In the genomic region with DNA sequence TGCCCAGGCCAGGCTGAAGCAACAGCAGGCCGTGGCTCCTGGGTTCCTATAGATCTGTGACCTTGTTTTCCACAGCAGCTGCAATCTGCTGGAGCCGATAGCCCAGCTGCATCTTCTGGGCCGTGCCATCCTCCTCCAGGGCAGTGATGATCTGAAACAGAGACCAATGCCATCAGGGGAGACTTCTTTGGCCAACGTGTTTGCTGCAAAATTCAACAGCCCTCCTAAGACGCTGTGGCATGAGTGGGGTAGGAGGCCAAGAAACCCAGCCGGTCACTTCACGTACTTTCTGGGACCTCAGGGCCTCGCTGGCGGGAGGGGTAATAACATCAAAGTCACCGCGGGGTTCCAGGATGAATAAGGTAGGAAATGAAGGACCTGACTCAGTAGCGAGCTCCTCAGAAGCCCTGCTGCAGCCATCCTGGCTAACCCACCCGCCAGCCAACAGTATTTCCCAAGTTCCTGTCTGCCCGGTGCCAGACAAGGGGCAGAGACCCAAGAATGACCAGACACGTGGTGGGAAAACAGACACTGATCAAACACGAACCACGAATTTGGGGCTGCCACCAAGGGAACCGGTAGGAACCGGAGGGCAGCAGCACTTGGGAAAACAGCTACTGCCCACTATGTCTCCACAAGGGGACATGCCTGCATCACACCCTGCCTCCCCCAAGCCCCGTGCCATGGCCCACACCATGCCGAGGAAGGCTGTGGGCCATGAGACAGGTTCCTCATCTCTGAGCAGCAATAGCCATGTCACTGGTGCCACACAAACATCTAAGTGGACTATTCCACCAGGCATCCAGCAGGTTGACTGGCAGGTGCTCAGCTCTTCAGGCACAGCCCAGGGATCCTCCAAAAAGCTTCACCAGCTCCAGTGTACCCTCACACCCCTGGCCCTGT, we compare ENCODE assay signal across 15 cellular contexts. TPM values are rescaled to one million over a fixed set of nuclear protein-coding genes. Genes with fewer than 3 reads are reported as not detected.
DNase-seq lines count a peak whose midpoint lies in the region; ATAC-seq, FAIRE-seq and TF ChIP-seq lines count a peak whose summit lies in the region.
"Had no signal": no experiment of that assay in that cellular context is flagged by ENCODE, and none has a peak within 500 bp of the region (broad histone marks: within the 10 kb centered on the region; RNA-seq: fewer than 3 reads in every experiment).

No MANE protein-coding gene starts in this region.

- 85 to 87% methylated on average over 21 of the region's 21 CpGs for WGBS in sigmoid colon, 2 donors

- intact Hi-C loops in kidney (cut with DNase I), result loop anchor here (5.0 kb wide), 1 partner anchor 33 kb away; no protein-coding TSS in a partner anchor
- intact Hi-C loops in sigmoid colon (cut with DNase I), result loop anchor here (5.0 kb wide), 1 partner anchor 153 kb away; a partner anchor contains a TSS

- no peak overlapping the region for H3K9ac ChIP-seq in kidney (ENCODE audit: low read length in 2 of 2)

- POLR2A ChIA-PET in RWPE1 (lab: Yijun Ruan, JAX; ENCODE audit: low non-redundant PET), result no interaction called here

- TF ChIP-seq EP300 in sigmoid colon (IDR thresholded peaks at IDR 0.05), result no peak

- H3K27ac ChIP-seq in RWPE1, result peak overlapping the region; percentile 99
- H3K27ac ChIP-seq in kidney (ENCODE audit: low read depth in 2 of 2, low read length in 2 of 2), result no peak overlapping the region
- peak overlapping the region; percentile 88 to 96 (median 89) for H3K27ac ChIP-seq in sigmoid colon
- H3K27ac ChIP-seq: thyroid gland had no signal

- CTCF ChIA-PET in RWPE1 (lab: Yijun Ruan, JAX), result interaction anchor here (0.6 kb wide), 1 partner anchor 125 kb away, joined by 3 read pairs; no protein-coding TSS in a partner anchor

- H3K36me3 ChIP-seq in kidney (ENCODE audit: control insufficient read depth in 1 of 2, insufficient read depth in 2 of 2, low read length in 2 of 2), result peaks cover 33 to 34% of the 10 kb centered on the region in 2 donors
- H3K36me3 ChIP-seq in sigmoid colon, result peaks cover 8 to 65% (median 41%) of the 10 kb centered on the region in 4 donors

- H3K4me1 ChIP-seq in kidney (ENCODE audit: control insufficient read depth in 1 of 2, insufficient read depth in 1 of 2, low read depth in 1 of 2, low read length in 2 of 2) (peaks cover 0 to 3% of the 10 kb centered on the region in 2 donors), sigmoid colon (peaks cover 0 to 28% (median 23%) of the 10 kb centered on the region in 4 donors)

- DNase-seq in GM13976 (ENCODE audit: low spot score) (peak; percentile 12), RWPE1 (ENCODE audit: low spot score) (no peak), kidney (peak; percentile 29), sigmoid colon (peak; percentile 61), NCI-H82 treated with DMSO at 0.1 percent for 48 hours (lab: John Stamatoyannopoulos, UW; ENCODE audit: unreplicated experiment) (no peak), DMS114 treated with DMSO at 0.1 percent for 48 hours (lab: John Stamatoyannopoulos, UW; ENCODE audit: unreplicated experiment) (no peak)
- no peak for DNase-seq in stimulated activated CD4-positive, alpha-beta T cell treated with anti-CD3 and anti-CD28 coated beads, Interleukin-15, amount 100 ng/mL, for 24 hours
- DNase-seq: activated CD4-positive, alpha-beta T cell treated with anti-CD3 and anti-CD28 coated beads, Interleukin-2, amount 10 ng/mL, durations not matched to agents 7 days and 5 days; activated gamma-delta T cell treated with Interleukin-2 at 50 U/mL for 16 hours; mesendoderm; NCI-H2107; occipital lobe had no signal

- TF ChIP-seq CTCF in GM13976 (IDR thresholded peaks at IDR 0.05; ENCODE audit: borderline replicate concordance, control extremely low read depth, extremely low read depth, insufficient read depth, missing control alignments), result no peak
- no peak for TF ChIP-seq CTCF in RWPE1 (conservative IDR thresholded peaks at IDR 0.05; ENCODE audit: low read depth)
- TF ChIP-seq CTCF in kidney (IDR thresholded peaks at IDR 0.05; ENCODE audit: borderline replicate concordance, extremely low read depth, insufficient read depth), result no peak
- TF ChIP-seq CTCF in sigmoid colon (IDR thresholded peaks at IDR 0.05), result no peak

- TF ChIP-seq POLR2A in sigmoid colon (IDR thresholded peaks at IDR 0.05), result no peak

- H3K27me3 ChIP-seq in sigmoid colon, result no peaks in the 10 kb centered on the region
- H3K27me3 ChIP-seq: thyroid gland had no signal

- H3K9me3 ChIP-seq in kidney (ENCODE audit: control insufficient read depth in 1 of 2, low read length in 2 of 2) (no peaks in the 10 kb centered on the region), sigmoid colon (no peaks in the 10 kb centered on the region)
- H3K9me3 ChIP-seq: thyroid gland had no signal

- no peak for ATAC-seq in GM21737 (IDR thresholded peaks at IDR 0.05; ENCODE audit: unreplicated experiment)

- in situ Hi-C loops in GM13976 (cut with MboI; ENCODE audit: low sequenced_read_pairs, unreplicated experiment), result loop anchor here (5.0 kb wide), 1 partner anchor 33 kb away; no protein-coding TSS in a partner anchor

- H3K4me3 ChIP-seq in kidney (ENCODE audit: low read length in 2 of 2) (no peak overlapping the region), sigmoid colon (no peak overlapping the region)
- H3K4me3 ChIP-seq: thyroid gland had no signal

- FAIRE-seq in kidney (lab: Jason Lieb, UNC), result no peak

RNA-seq across cellular contexts. Expression of a gene that starts 25.2 kb away (rescaled TPM):
- total RNA-seq in kidney, result 224 TPM
- polyA plus RNA-seq in kidney (ENCODE audit: insufficient read depth, low read depth, low replicate concordance), result 101 TPM
- total RNA-seq in sigmoid colon, result 100 to 1,000 TPM in 1 of 4 donors, 10 to 100 TPM in 3; 59.9 to 162 (median 79.7) TPM
- 10 to 100 TPM; 10.2 to 88.0 (median 10.4) TPM for polyA plus RNA-seq in sigmoid colon

RNA-seq across cellular contexts. Expression of a gene that starts 32.7 kb away (rescaled TPM):
- total RNA-seq in kidney, result not detected
- polyA plus RNA-seq in kidney (ENCODE audit: insufficient read depth, low read depth, low replicate concordance), result not detected
- not detected for total RNA-seq in sigmoid colon
- polyA plus RNA-seq in sigmoid colon, result not detected
- total RNA-seq: activated CD4-positive, alpha-beta T cell treated with anti-CD3 and anti-CD28 coated beads, Interleukin-2, amount 10 ng/mL, durations not matched to agents 7 days and 5 days; T-helper 1 cell treated with Interleukin-12 subunit alpha and Interleukin-12 subunit beta and Interleukin-4 antibody, amounts not matched to agents 30 ng/mL and 1 ng/mL, for 36 hours; thyroid gland had no signal

RNA-seq across cellular contexts. Expression of a gene that starts 35.2 kb away (rescaled TPM):
- total RNA-seq in kidney (13.8 TPM), sigmoid colon (10 to 100 TPM in 3 of 4 donors, 1 to 10 TPM in 1; 9.4 to 22.5 (median 13.1) TPM)
- polyA plus RNA-seq in kidney (ENCODE audit: insufficient read depth, low read depth, low replicate concordance) (32.8 TPM), sigmoid colon (10 to 100 TPM; 12.7 to 21.6 (median 18.6) TPM)

RNA-seq across cellular contexts. Expression of a gene that starts 35.4 kb away (rescaled TPM):
- 195 TPM for total RNA-seq in kidney
- polyA plus RNA-seq in kidney (ENCODE audit: insufficient read depth, low read depth, low replicate concordance), result 631 TPM
- 100 to 1,000 TPM; 146 to 352 (median 244) TPM for total RNA-seq in sigmoid colon
- polyA plus RNA-seq in sigmoid colon, result 100 to 1,000 TPM; 419 to 762 (median 624) TPM

RNA-seq across cellular contexts. Expression of a gene that starts 41.8 kb away (rescaled TPM):
- total RNA-seq in kidney (6.7 TPM), sigmoid colon (1 to 10 TPM; 3.4 to 9.4 (median 5.2) TPM)
- polyA plus RNA-seq in kidney (ENCODE audit: insufficient read depth, low read depth, low replicate concordance) (5.4 TPM), sigmoid colon (1 to 10 TPM; 1.8 to 6.2 (median 2.4) TPM)

Comparison
In these comparisons a context has a peak if more than half of its experiments do, and no peak if none do; other contexts are left out.
1. DNase-seq: peak in GM13976 (single experiment), kidney (single experiment) and sigmoid colon (single experiment); none in RWPE1 (single experiment), stimulated activated CD4-positive, alpha-beta T cell treated with anti-CD3 and anti-CD28 coated beads, Interleukin-15, amount 100 ng/mL, for 24 hours (single experiment), NCI-H82 treated with DMSO at 0.1 percent for 48 hours (single experiment) and DMS114 treated with DMSO at 0.1 percent for 48 hours (single experiment).
2. H3K27ac ChIP-seq: peak in RWPE1 (single experiment) and sigmoid colon (4 of 4); none in kidney (0 of 2).